8 cellular contexts compared by ENCODE assay signal in genomic region chr16:47144559-47144877, GRCh38. TPM values are rescaled to one million over a fixed set of nuclear protein-coding genes. Genes with fewer than 3 reads are reported as not detected.
DNase-seq lines count a peak whose midpoint lies in the region; ATAC-seq and TF ChIP-seq lines count a peak whose summit lies in the region.

No MANE protein-coding gene starts in this region.

- H3K36me3 ChIP-seq in brain microvascular endothelial cell (replicated peaks) (no peaks in the 10 kb centered on the region), mesenchymal stem cell (ENCODE audit: control insufficient read depth in 1 of 2, insufficient read depth in 2 of 2, low read depth in 1 of 2, low read length in 2 of 2) (no peaks in the 10 kb centered on the region)

- H2BK15ac ChIP-seq in mesenchymal stem cell (ENCODE audit: low read depth, poor library complexity, severe bottlenecking): no peak overlapping the region

- H3K36me3 Mint-ChIP-seq in stimulated activated naive CD8-positive, alpha-beta T cell treated with anti-CD3 and anti-CD28 coated beads, Interleukin-15, Interleukin-2, amounts not matched to agents 100 ng/mL and 50 ng/mL, for 24 hours (ENCODE audit: low read depth): no peaks in the 10 kb centered on the region

- H2BK12ac ChIP-seq in mesenchymal stem cell (ENCODE audit: low read length in 2 of 2): no peak overlapping the region

- TF ChIP-seq CTCF in brain microvascular endothelial cell (IDR thresholded peaks at IDR 0.05; ENCODE audit: low read depth, low read length, missing control alignments): no peak

- no peak overlapping the region for H3K4ac ChIP-seq in mesenchymal stem cell (ENCODE audit: low read depth in 1 of 2, low read length in 2 of 2)

- peak overlapping the region; percentile 56 for H3K4me3 ChIP-seq in brain microvascular endothelial cell (ENCODE audit: low read depth, low read length)
- peak overlapping the region; percentile 62 to 73 for H3K4me3 ChIP-seq in mesenchymal stem cell (ENCODE audit: insufficient read depth in 1 of 2, low read depth in 1 of 2, low read length in 2 of 2)

- H3K9me3 ChIP-seq in mesenchymal stem cell (ENCODE audit: control insufficient read depth, low read length): no peaks in the 10 kb centered on the region

- peak overlapping the region; percentile 43 for H2AFZ ChIP-seq in mesenchymal stem cell (ENCODE audit: low read depth, low read length)

- intact Hi-C loops in posterior vena cava (cut with DNase I): loop anchor here (10.0 kb wide), 1 partner anchor 1010 kb away; the partner anchor contains the start of gene ABCC12 (in 2 of the 2)

- H3K4me3 Mint-ChIP-seq in stimulated activated naive CD8-positive, alpha-beta T cell treated with anti-CD3 and anti-CD28 coated beads, Interleukin-15, Interleukin-2, amounts not matched to agents 100 ng/mL and 50 ng/mL, for 24 hours: peak overlapping the region; percentile 60

- peaks cover 18% of the 10 kb centered on the region for H3K4me1 Mint-ChIP-seq in stimulated activated naive CD8-positive, alpha-beta T cell treated with anti-CD3 and anti-CD28 coated beads, Interleukin-15, Interleukin-2, amounts not matched to agents 100 ng/mL and 50 ng/mL, for 24 hours (ENCODE audit: low read depth)

- H3K4me2 ChIP-seq in mesenchymal stem cell (ENCODE audit: low read length, poor library complexity, severe bottlenecking): peak overlapping the region; percentile 91

- no peak overlapping the region for H3K27ac ChIP-seq in brain microvascular endothelial cell
- H3K27ac ChIP-seq in mesenchymal stem cell (ENCODE audit: low read length, poor library complexity, severe bottlenecking): no peak overlapping the region

- 19% methylated on average over 10 of the region's 10 CpGs for WGBS in mesenchymal stem cell

- H3K27me3 Mint-ChIP-seq in stimulated activated naive CD8-positive, alpha-beta T cell treated with anti-CD3 and anti-CD28 coated beads, Interleukin-15, Interleukin-2, amounts not matched to agents 100 ng/mL and 50 ng/mL, for 24 hours: peaks cover 31% of the 10 kb centered on the region

- no peak overlapping the region for H2BK120ac ChIP-seq in mesenchymal stem cell (ENCODE audit: low read depth, low read length)

- H3K27me3 ChIP-seq in brain microvascular endothelial cell (replicated peaks): no peaks in the 10 kb centered on the region
- peaks cover 0 to 11% of the 10 kb centered on the region in 2 experiments for H3K27me3 ChIP-seq in mesenchymal stem cell (ENCODE audit: control insufficient read depth in 1 of 2, insufficient read depth in 1 of 2, low read length in 2 of 2)

- no peak overlapping the region for H3K18ac ChIP-seq in mesenchymal stem cell (ENCODE audit: low read depth in 1 of 2, low read length in 2 of 2)

- no peak overlapping the region for H4K91ac ChIP-seq in mesenchymal stem cell (ENCODE audit: low read length)

- no peak for ATAC-seq in stimulated activated naive CD8-positive, alpha-beta T cell treated with anti-CD3 and anti-CD28 coated beads, Interleukin-15, Interleukin-2, amounts not matched to agents 100 U/mL and 50 U/mL, for 24 hours
- no peak for ATAC-seq in HG03469 (IDR thresholded peaks at IDR 0.05; ENCODE audit: unreplicated experiment)

- no peak overlapping the region for H2AK5ac ChIP-seq in mesenchymal stem cell (ENCODE audit: low read length, severe bottlenecking)

- H3K79me1 ChIP-seq in mesenchymal stem cell (replicated peaks; ENCODE audit: low read length, poor library complexity, severe bottlenecking): no peaks in the 10 kb centered on the region

- peak overlapping the region; percentile 40 for H4K8ac ChIP-seq in mesenchymal stem cell (ENCODE audit: low read length)

- no peak for DNase-seq in stimulated activated naive CD8-positive, alpha-beta T cell treated with anti-CD3 and anti-CD28 coated beads, Interleukin-15, Interleukin-2, amounts not matched to agents 100 U/mL and 50 U/mL, for 24 hours
- DNase-seq in brain microvascular endothelial cell: no peak
- no peak for DNase-seq in mesenchymal stem cell
- DNase-seq in activated effector memory CD4-positive, alpha-beta T cell treated with Interleukin-2 at 50 U/mL for 16 hours: no peak
- DNase-seq in activated CD4-positive, alpha-beta T cell treated with anti-CD3 and anti-CD28 coated beads, Interleukin-2, amount 50 U/mL, for 4 hours: no peak
- no peak for DNase-seq in posterior vena cava (ENCODE audit: low spot score)

- H3K4me1 ChIP-seq in mesenchymal stem cell (ENCODE audit: control insufficient read depth, insufficient read depth, low read depth, low read length): peaks cover 11% of the 10 kb centered on the region

- no peak overlapping the region for H3K27ac Mint-ChIP-seq in stimulated activated naive CD8-positive, alpha-beta T cell treated with anti-CD3 and anti-CD28 coated beads, Interleukin-15, Interleukin-2, amounts not matched to agents 100 ng/mL and 50 ng/mL, for 24 hours

- peak overlapping the region in 1 of 2 experiments; percentile 10 for H3K23ac ChIP-seq in mesenchymal stem cell (ENCODE audit: low read length in 2 of 2)

- in situ Hi-C loops in brain microvascular endothelial cell (cut with HindIII; ENCODE audit: low pct_ligation_motif_present, low sequenced_read_pairs): no loop called here

- H3K9me3 Mint-ChIP-seq in stimulated activated naive CD8-positive, alpha-beta T cell treated with anti-CD3 and anti-CD28 coated beads, Interleukin-15, Interleukin-2, amounts not matched to agents 100 ng/mL and 50 ng/mL, for 24 hours: no peaks in the 10 kb centered on the region

- H2BK5ac ChIP-seq in mesenchymal stem cell (ENCODE audit: low read depth, low read length, poor library complexity, severe bottlenecking): no peak overlapping the region

- no peak overlapping the region for H3K14ac ChIP-seq in mesenchymal stem cell (ENCODE audit: low read length in 2 of 2)

- no peak overlapping the region for H3K9ac ChIP-seq in mesenchymal stem cell (ENCODE audit: low read length)

RNA-seq across cellular contexts. Expression of gene NETO2, which starts 0.8 kb away (rescaled TPM):
- polyA plus RNA-seq in mesenchymal stem cell (2013, experiment 1 of 2): 49.5 TPM
- 45.6 TPM for polyA plus RNA-seq in mesenchymal stem cell (2013, experiment 2 of 2)
- 1 to 10 TPM; 1.3 to 2.6 TPM for total RNA-seq in posterior vena cava
